Comparison of ENCODE assay signal across 23 cellular contexts in genomic region chr6:99501762-99502161, GRCh38.
"Had no signal": no experiment of that assay in that cellular context is flagged by ENCODE, and none has a peak within 500 bp of the region (broad histone marks: within the 10 kb centered on the region; RNA-seq: fewer than 3 reads in every experiment).

No MANE protein-coding gene starts in this region.

- H3K4me3 ChIP-seq: cardiac muscle cell, hepatocyte, left ventricle myocardium inferior, ovary, prostate gland, right atrium auricular region, thoracic aorta, vagina had no signal

- H3K9me3 ChIP-seq: left ventricle myocardium inferior, ovary, prostate gland, right atrium auricular region, thoracic aorta, vagina had no signal

- H3K27ac Mint-ChIP-seq: activated CD4-positive, alpha-beta memory T cell treated with anti-CD3 and anti-CD28 coated beads for 36 hours; activated naive CD4-positive, alpha-beta T cell treated with anti-CD3 and anti-CD28 coated beads, Interleukin-2, amount 10 ng/mL, durations not matched to agents 7 days and 5 days; activated T-cell treated with anti-CD3 and anti-CD28 coated beads, Interleukin-2, amount 50 U/mL, for 72 hours; natural killer cell treated with Interleukin-12 subunit alpha and Interleukin-12 subunit beta and Interleukin-15 and Interleukin-18, amount 100 ng/mL, for 72 hours; type B pancreatic cell had no signal

- DNase-seq: activated CD4-positive, alpha-beta memory T cell treated with anti-CD3 and anti-CD28 coated beads for 36 hours; activated CD4-positive, alpha-beta T cell treated with anti-CD3 and anti-CD28 coated beads for 4 hours; activated CD4-positive, CD25-positive, alpha-beta regulatory T cell; activated effector memory CD4-positive, alpha-beta T cell treated with Interleukin-2 at 50 U/mL for 16 hours; activated naive CD4-positive, alpha-beta T cell treated with anti-CD3 and anti-CD28 coated beads, Interleukin-2, amount 10 ng/mL, durations not matched to agents 7 days and 5 days; activated T-cell treated with anti-CD3 and anti-CD28 coated beads, Interleukin-2, amount 50 U/mL, for 72 hours; amygdala; effector CD4-positive, alpha-beta T cell; glutamatergic neuron; immature natural killer cell; kidney glomerular epithelial cell; left ventricle myocardium inferior; ovary; stimulated activated CD4-positive, alpha-beta T cell treated with anti-CD3 and anti-CD28 coated beads, Interleukin-4, amount 100 ng/mL, for 24 hours; stimulated activated naive CD4-positive, alpha-beta T cell treated with Interleukin-2 at 50 U/mL for 16 hours had no signal

- H3K36me3 ChIP-seq: ovary, prostate gland had no signal

- H3K27me3 Mint-ChIP-seq: activated CD4-positive, alpha-beta memory T cell treated with anti-CD3 and anti-CD28 coated beads for 36 hours; activated naive CD4-positive, alpha-beta T cell treated with anti-CD3 and anti-CD28 coated beads, Interleukin-2, amount 10 ng/mL, durations not matched to agents 7 days and 5 days; natural killer cell treated with Interleukin-12 subunit alpha and Interleukin-12 subunit beta and Interleukin-15 and Interleukin-18, amount 100 ng/mL, for 72 hours; type B pancreatic cell had no signal

- H3K4me1 ChIP-seq: prostate gland, right atrium auricular region, vagina had no signal

- H3K4me2 ChIP-seq: hepatocyte had no signal

- H3K4me1 Mint-ChIP-seq: activated naive CD4-positive, alpha-beta T cell treated with anti-CD3 and anti-CD28 coated beads, Interleukin-2, amount 10 ng/mL, durations not matched to agents 7 days and 5 days; immature natural killer cell had no signal

- H3K27ac ChIP-seq: cardiac muscle cell, hepatocyte, left ventricle myocardium inferior, ovary, prostate gland, right atrium auricular region, thoracic aorta, vagina had no signal

- H3K9me3 Mint-ChIP-seq: activated CD4-positive, alpha-beta memory T cell treated with anti-CD3 and anti-CD28 coated beads for 36 hours; activated naive CD4-positive, alpha-beta T cell treated with anti-CD3 and anti-CD28 coated beads, Interleukin-2, amount 10 ng/mL, durations not matched to agents 7 days and 5 days; activated T-cell treated with anti-CD3 and anti-CD28 coated beads, Interleukin-2, amount 50 U/mL, for 72 hours; immature natural killer cell; natural killer cell treated with Interleukin-12 subunit alpha and Interleukin-12 subunit beta and Interleukin-15 and Interleukin-18, amount 100 ng/mL, for 72 hours; type B pancreatic cell had no signal

- ATAC-seq: activated T-cell treated with anti-CD3 and anti-CD28 coated beads, Interleukin-2, amount 50 U/mL, for 72 hours; natural killer cell treated with Interleukin-12 subunit alpha and Interleukin-12 subunit beta and Interleukin-15 and Interleukin-18, amount 100 ng/mL, for 72 hours had no signal

- H2AFZ ChIP-seq: hepatocyte had no signal

- H3K36me3 Mint-ChIP-seq: activated naive CD4-positive, alpha-beta T cell treated with anti-CD3 and anti-CD28 coated beads, Interleukin-2, amount 10 ng/mL, durations not matched to agents 7 days and 5 days had no signal

- H3K4me3 Mint-ChIP-seq: activated CD4-positive, alpha-beta memory T cell treated with anti-CD3 and anti-CD28 coated beads for 36 hours; activated naive CD4-positive, alpha-beta T cell treated with anti-CD3 and anti-CD28 coated beads, Interleukin-2, amount 10 ng/mL, durations not matched to agents 7 days and 5 days; activated T-cell treated with anti-CD3 and anti-CD28 coated beads, Interleukin-2, amount 50 U/mL, for 72 hours; immature natural killer cell; natural killer cell treated with Interleukin-12 subunit alpha and Interleukin-12 subunit beta and Interleukin-15 and Interleukin-18, amount 100 ng/mL, for 72 hours; type B pancreatic cell had no signal

- H3K27me3 ChIP-seq: cardiac muscle cell, hepatocyte, ovary, right atrium auricular region, vagina had no signal
